In the genomic region with DNA sequence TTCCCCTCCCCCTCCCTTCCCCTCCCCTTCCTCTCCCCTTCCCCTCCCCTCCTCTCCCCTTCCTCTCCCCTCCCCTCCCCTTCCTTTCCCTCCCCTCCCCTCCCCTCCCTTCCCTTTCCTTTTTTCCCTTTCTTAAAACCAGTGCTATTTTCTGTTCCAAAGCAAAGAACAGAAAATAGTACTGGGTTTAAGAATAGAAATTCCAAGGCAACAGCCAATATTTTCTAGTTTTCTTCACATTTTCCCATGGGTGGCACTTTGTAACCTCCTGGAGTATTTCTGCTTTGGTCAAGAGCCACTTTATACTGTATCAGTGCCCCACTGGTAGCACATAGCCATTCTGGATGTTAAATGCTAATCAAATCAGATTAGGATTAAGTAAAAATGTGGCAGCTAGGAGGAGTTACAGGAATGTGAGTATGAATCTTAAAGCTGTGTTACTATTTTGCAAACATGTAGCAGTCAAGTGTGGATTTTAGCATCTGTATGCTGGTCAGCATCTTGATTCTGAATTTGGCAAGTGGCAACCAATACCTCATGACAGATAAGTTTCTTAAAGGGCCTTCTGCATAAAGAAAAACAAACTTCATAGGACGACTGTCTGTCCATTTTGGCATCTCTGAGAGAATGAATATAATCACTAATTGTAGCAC, we compare ENCODE assay signal across 28 cellular contexts.
"Had no signal": no experiment of that assay in that cellular context is flagged by ENCODE, and none has a peak within 500 bp of the region (broad histone marks: within the 10 kb centered on the region; RNA-seq: fewer than 3 reads in every experiment).

No MANE protein-coding gene starts in this region.

- H3K4me1 ChIP-seq: body of pancreas, prostate gland, upper lobe of right lung had no signal

- H3K9me3 ChIP-seq: body of pancreas, gastrocnemius medialis, ovary, prostate gland, right atrium auricular region, spleen, thyroid gland, upper lobe of right lung had no signal

- ATAC-seq: activated naive CD8-positive, alpha-beta T cell treated with anti-CD3 and anti-CD28 coated beads, Interleukin-2, amount 50 U/mL, for 24 hours; body of pancreas; gastrocnemius medialis; left ventricle myocardium superior; upper lobe of right lung had no signal

- DNase-seq: activated CD4-positive, alpha-beta memory T cell treated with anti-CD3 and anti-CD28 coated beads for 36 hours; activated CD4-positive, alpha-beta T cell treated with anti-CD3 and anti-CD28 coated beads, Interleukin-2, amount 10 ng/mL, durations not matched to agents 24 days and 14 days; activated CD4-positive, CD25-positive, alpha-beta regulatory T cell treated with anti-CD3 and anti-CD28 coated beads, Interleukin-2, amount 50 U/mL, for 72 hours; activated naive CD8-positive, alpha-beta T cell treated with anti-CD3 and anti-CD28 coated beads, Interleukin-2, amount 50 U/mL, for 24 hours; activated T-cell treated with anti-CD3 and anti-CD28 coated beads, Interleukin-2, amount 50 U/mL, for 48 hours; amygdala; body of pancreas; dorsolateral prefrontal cortex; effector memory CD4-positive, alpha-beta T cell; gastrocnemius medialis; glutamatergic neuron; islet precursor cell; left ventricle myocardium superior; ovary; spleen; stimulated activated naive CD4-positive, alpha-beta T cell treated with Interleukin-2 at 50 U/mL for 16 hours; SW 1271; T-helper 9 cell; thyroid gland; upper lobe of right lung had no signal

- FAIRE-seq: TTC549 had no signal

- H3K36me3 ChIP-seq: gastrocnemius medialis, ovary, prostate gland, right atrium auricular region, spleen, thyroid gland, upper lobe of right lung had no signal

- H3K4me3 Mint-ChIP-seq: activated CD4-positive, alpha-beta memory T cell treated with anti-CD3 and anti-CD28 coated beads for 36 hours; activated naive CD4-positive, alpha-beta T cell treated with anti-CD3 and anti-CD28 coated beads, Interleukin-2, amount 50 U/mL, for 24 hours; activated naive CD8-positive, alpha-beta T cell treated with anti-CD3 and anti-CD28 coated beads, Interleukin-2, amount 50 U/mL, for 24 hours; T-helper 1 cell treated with Interleukin-12 subunit alpha and Interleukin-12 subunit beta and Interleukin-4 antibody, amounts not matched to agents 30 μg/mL and 1 μg/mL, for 36 hours had no signal

- H3K27me3 Mint-ChIP-seq: activated CD4-positive, alpha-beta memory T cell treated with anti-CD3 and anti-CD28 coated beads for 36 hours had no signal

- H3K4me3 ChIP-seq: body of pancreas, coronary artery, dorsolateral prefrontal cortex, gastrocnemius medialis, ovary, prostate gland, right atrium auricular region, spleen, thyroid gland, upper lobe of right lung had no signal

- H3K27ac Mint-ChIP-seq: activated CD4-positive, alpha-beta memory T cell treated with anti-CD3 and anti-CD28 coated beads for 36 hours; activated CD4-positive, alpha-beta T cell treated with anti-CD3 and anti-CD28 coated beads, Interleukin-2, amount 10 ng/mL, durations not matched to agents 24 days and 14 days; activated naive CD4-positive, alpha-beta T cell treated with anti-CD3 and anti-CD28 coated beads, Interleukin-2, amount 50 U/mL, for 24 hours; activated naive CD8-positive, alpha-beta T cell treated with anti-CD3 and anti-CD28 coated beads, Interleukin-2, amount 50 U/mL, for 24 hours; activated T-helper 2 cell treated with anti-CD3 and anti-CD28 coated beads, Interferon-gamma antibody, Interleukin-2, Interleukin-4, amounts not matched to agents 10 μg/mL and 5 μg/mL and 100 μg/mL, durations not matched to agents 14 hours and 24 hours and 36 hours; T-helper 1 cell treated with Interleukin-12 subunit alpha and Interleukin-12 subunit beta and Interleukin-4 antibody, amounts not matched to agents 30 μg/mL and 1 μg/mL, for 36 hours had no signal

- H3K27me3 ChIP-seq: body of pancreas, dorsolateral prefrontal cortex, gastrocnemius medialis, ovary, right atrium auricular region, spleen, thyroid gland, upper lobe of right lung had no signal

- H3K9me3 Mint-ChIP-seq: activated CD4-positive, alpha-beta memory T cell treated with anti-CD3 and anti-CD28 coated beads for 36 hours; activated CD4-positive, alpha-beta T cell treated with anti-CD3 and anti-CD28 coated beads, Interleukin-2, amount 10 ng/mL, durations not matched to agents 24 days and 14 days; activated naive CD4-positive, alpha-beta T cell treated with anti-CD3 and anti-CD28 coated beads, Interleukin-2, amount 50 U/mL, for 24 hours; activated naive CD8-positive, alpha-beta T cell treated with anti-CD3 and anti-CD28 coated beads, Interleukin-2, amount 50 U/mL, for 24 hours; activated T-helper 2 cell treated with anti-CD3 and anti-CD28 coated beads, Interferon-gamma antibody, Interleukin-2, Interleukin-4, amounts not matched to agents 10 μg/mL and 5 μg/mL and 100 μg/mL, durations not matched to agents 14 hours and 24 hours and 36 hours; T-helper 1 cell treated with Interleukin-12 subunit alpha and Interleukin-12 subunit beta and Interleukin-4 antibody, amounts not matched to agents 30 μg/mL and 1 μg/mL, for 36 hours had no signal

- H3K27ac ChIP-seq: body of pancreas, gastrocnemius medialis, ovary, prostate gland, right atrium auricular region, spleen, thyroid gland, upper lobe of right lung, VCaP had no signal

- H3K36me3 Mint-ChIP-seq: activated CD4-positive, alpha-beta memory T cell treated with anti-CD3 and anti-CD28 coated beads for 36 hours; activated naive CD4-positive, alpha-beta T cell treated with anti-CD3 and anti-CD28 coated beads, Interleukin-2, amount 50 U/mL, for 24 hours had no signal
